ENCODE assay signal across 1 cellular context in genomic region chr20:56418385-56418861, GRCh38.
TF ChIP-seq lines count a peak whose summit lies in the region.

No MANE protein-coding gene starts in this region.

TF ChIP-seq in GM23338, 12 proteins besides CTCF, POLR2A, EP300 and RAD21 (continued from another document):
- TF ChIP-seq ZNF462 (CRISPR knock-in tag; IDR thresholded peaks at IDR 0.05) (no peak), STAT1 (IDR thresholded peaks at IDR 0.05; ENCODE audit: unreplicated experiment) (no peak), REST (IDR thresholded peaks at IDR 0.05; ENCODE audit: unreplicated experiment) (no peak), ZNF114 (CRISPR knock-in tag; IDR thresholded peaks at IDR 0.05) (no peak), EZH2phosphoT487 (IDR thresholded peaks at IDR 0.05; ENCODE audit: unreplicated experiment) (no peak), CREB1 (CRISPR knock-in tag; IDR thresholded peaks at IDR 0.05; ENCODE audit: low read depth) (no peak), JUNB (IDR thresholded peaks at IDR 0.05; ENCODE audit: unreplicated experiment) (no peak), ZNF331 (CRISPR knock-in tag; IDR thresholded peaks at IDR 0.05; ENCODE audit: low read depth) (no peak), EZH2 (IDR thresholded peaks at IDR 0.05; ENCODE audit: low read depth, unreplicated experiment) (no peak), ETS1 (IDR thresholded peaks at IDR 0.05) (no peak)
